ENCODE assay signal across 15 cellular contexts in the genomic region with DNA sequence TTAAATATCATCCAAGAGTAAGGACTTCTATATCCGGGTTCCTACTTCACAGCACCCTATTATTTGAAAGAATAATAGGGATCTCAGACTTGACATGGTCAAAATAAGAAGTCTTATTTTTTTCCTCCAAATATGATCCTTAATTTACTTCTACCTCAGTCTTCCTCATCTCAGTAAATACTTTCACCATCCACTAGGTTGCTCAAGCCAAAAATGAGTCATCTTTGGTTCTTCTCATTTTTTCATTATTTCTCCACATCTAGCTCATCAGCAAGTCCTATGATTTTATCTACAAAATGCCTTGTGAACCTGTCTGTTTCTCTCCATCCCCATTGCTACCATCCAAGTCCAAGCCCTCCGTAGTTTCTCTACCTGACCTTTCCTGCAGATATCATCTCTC.
A peak's percentile ranks its signal among the peaks of the same experiment; 100 is the strongest.
DNase-seq lines count a peak whose midpoint lies in the region; ATAC-seq and TF ChIP-seq lines count a peak whose summit lies in the region.
"Had no signal": no experiment of that assay in that cellular context is flagged by ENCODE, and none has a peak within 500 bp of the region (broad histone marks: within the 10 kb centered on the region; RNA-seq: fewer than 3 reads in every experiment).

No MANE protein-coding gene starts in this region.

- no peak overlapping the region for H3K4me2 ChIP-seq in fibroblast of lung (ENCODE audit: extremely low read depth, insufficient read depth, low read length)

- POLR2A ChIA-PET in activated CD8-positive, alpha-beta T cell treated with anti-CD3 and anti-CD28 coated beads for 36 hours (lab: Charles Lee) = no interaction called here
- POLR2A ChIA-PET in activated CD8-positive, alpha-beta T cell treated with anti-CD3 and anti-CD28 coated beads, Interleukin-2, amount 10 ng/mL, durations not matched to agents 7 days and 5 days (lab: Charles Lee) = no interaction called here

- CTCF ChIA-PET in activated CD8-positive, alpha-beta T cell treated with anti-CD3 and anti-CD28 coated beads for 36 hours (lab: Charles Lee) = interaction anchor here (0.8 to 1.1 kb wide), 3 partner anchors 18 to 157 kb away, joined by 3 read pairs; no protein-coding TSS in a partner anchor
- CTCF ChIA-PET in activated CD8-positive, alpha-beta T cell treated with anti-CD3 and anti-CD28 coated beads, Interleukin-2, amount 10 ng/mL, durations not matched to agents 7 days and 5 days (lab: Charles Lee) = no interaction called here

- H4K20me1 ChIP-seq in fibroblast of lung (ENCODE audit: control insufficient read depth, extremely low read depth, insufficient read depth, low read length) = no peaks in the 10 kb centered on the region

- H3K27me3 ChIP-seq in fibroblast of lung (ENCODE audit: control insufficient read depth, insufficient read depth, low read length) = no peaks in the 10 kb centered on the region
- no peaks in the 10 kb centered on the region for H3K27me3 ChIP-seq in spleen (replicated peaks in 1 of 7)

- no peaks in the 10 kb centered on the region for H3K9me3 ChIP-seq in fibroblast of lung (ENCODE audit: control insufficient read depth, insufficient read depth, low read depth, low read length)
- no peaks in the 10 kb centered on the region for H3K9me3 ChIP-seq in spleen
- H3K9me3 ChIP-seq: lower lobe of right lung had no signal

- ATAC-seq in activated CD8-positive, alpha-beta T cell treated with anti-CD3 and anti-CD28 coated beads for 36 hours = peak; percentile 45
- ATAC-seq in activated CD8-positive, alpha-beta T cell treated with anti-CD3 and anti-CD28 coated beads, Interleukin-2, amount 10 ng/mL, durations not matched to agents 7 days and 5 days = no peak
- ATAC-seq: HepG2, lower lobe of right lung, Panc1 had no signal

- H3K9ac ChIP-seq in fibroblast of lung (ENCODE audit: insufficient read depth, low read length) = no peak overlapping the region

- no peaks in the 10 kb centered on the region for H3K4me1 Mint-ChIP-seq in activated CD8-positive, alpha-beta T cell treated with anti-CD3 and anti-CD28 coated beads for 36 hours (ENCODE audit: low read depth)
- H3K4me1 Mint-ChIP-seq in activated CD8-positive, alpha-beta T cell treated with anti-CD3 and anti-CD28 coated beads, Interleukin-2, amount 10 ng/mL, durations not matched to agents 7 days and 5 days (ENCODE audit: low read depth) = no peaks in the 10 kb centered on the region
- no peaks in the 10 kb centered on the region for H3K4me1 Mint-ChIP-seq in nephron progenitor cell
- H3K4me1 Mint-ChIP-seq: central memory CD8-positive, alpha-beta T cell had no signal

- no peaks in the 10 kb centered on the region for H3K9me3 Mint-ChIP-seq in activated CD8-positive, alpha-beta T cell treated with anti-CD3 and anti-CD28 coated beads for 36 hours
- H3K9me3 Mint-ChIP-seq in activated CD8-positive, alpha-beta T cell treated with anti-CD3 and anti-CD28 coated beads, Interleukin-2, amount 10 ng/mL, durations not matched to agents 7 days and 5 days (ENCODE audit: insufficient read depth) = no peaks in the 10 kb centered on the region
- no peaks in the 10 kb centered on the region for H3K9me3 Mint-ChIP-seq in nephron progenitor cell
- H3K9me3 Mint-ChIP-seq: activated T-cell treated with anti-CD3 and anti-CD28 coated beads, Interleukin-2, amount 50 U/mL, for 24 hours; central memory CD8-positive, alpha-beta T cell had no signal

- H3K36me3 ChIP-seq in fibroblast of lung (ENCODE audit: control insufficient read depth, insufficient read depth, low read length) (no peaks in the 10 kb centered on the region), spleen (no peaks in the 10 kb centered on the region)
- H3K36me3 ChIP-seq: lower lobe of right lung had no signal

- no peak overlapping the region for H3K27ac ChIP-seq in fibroblast of lung (ENCODE audit: insufficient read depth, low read length)
- no peak overlapping the region for H3K27ac ChIP-seq in spleen
- H3K27ac ChIP-seq: lower lobe of right lung had no signal

- no peak overlapping the region for H3K4me3 ChIP-seq in fibroblast of lung (replicated peaks in 1 of 4; ENCODE audit: control extremely low read depth in 1 of 4, insufficient read depth in 1 of 4, low read depth in 3 of 4, low read length in 4 of 4)
- no peak overlapping the region for H3K4me3 ChIP-seq in spleen
- H3K4me3 ChIP-seq: lower lobe of right lung had no signal

- H2AFZ ChIP-seq in fibroblast of lung (ENCODE audit: low read length) = no peak overlapping the region

- H3K4me1 ChIP-seq in fibroblast of lung (ENCODE audit: control insufficient read depth, extremely low read depth, insufficient read depth, low read length) (no peaks in the 10 kb centered on the region), spleen (peaks cover 0 to 16% (median 0%) of the 10 kb centered on the region in 6 donors)

- H3K4me3 Mint-ChIP-seq in activated CD8-positive, alpha-beta T cell treated with anti-CD3 and anti-CD28 coated beads for 36 hours = no peak overlapping the region
- H3K4me3 Mint-ChIP-seq in activated CD8-positive, alpha-beta T cell treated with anti-CD3 and anti-CD28 coated beads, Interleukin-2, amount 10 ng/mL, durations not matched to agents 7 days and 5 days = no peak overlapping the region
- no peak overlapping the region for H3K4me3 Mint-ChIP-seq in nephron progenitor cell
- H3K4me3 Mint-ChIP-seq: activated T-cell treated with anti-CD3 and anti-CD28 coated beads, Interleukin-2, amount 50 U/mL, for 24 hours; central memory CD8-positive, alpha-beta T cell had no signal

- no peak for TF ChIP-seq CTCF in activated CD8-positive, alpha-beta T cell treated with anti-CD3 and anti-CD28 coated beads for 36 hours (IDR thresholded peaks at IDR 0.05)
- TF ChIP-seq CTCF in fibroblast of lung (conservative IDR thresholded peaks at IDR 0.05 in 1 of 2, IDR thresholded peaks at IDR 0.05 in 1 of 2; ENCODE audit: low read depth in 1 of 2, low read length in 2 of 2) (peak in 1 of 2 donors; percentile 28), nephron progenitor cell (IDR thresholded peaks at IDR 0.05) (no peak), spleen (IDR thresholded peaks at IDR 0.05 in 8 of 11, conservative IDR thresholded peaks at IDR 0.05 in 3 of 11) (no peak)

- no peak for DNase-seq in activated CD8-positive, alpha-beta T cell treated with anti-CD3 and anti-CD28 coated beads for 36 hours
- no peak for DNase-seq in activated CD8-positive, alpha-beta T cell treated with anti-CD3 and anti-CD28 coated beads, Interleukin-2, amount 10 ng/mL, durations not matched to agents 7 days and 5 days
- DNase-seq in RPMI7951 (ENCODE audit: low read depth) (peak; percentile 36), fibroblast of lung (ENCODE audit: low read depth in 2 of 2) (peak; percentile 58 to 67), stromal cell of bone marrow (ENCODE audit: low read depth) (peak; percentile 36), nephron progenitor cell (no peak), T-helper 9 cell (no peak), spleen (no peak)
- DNase-seq: activated T-cell treated with anti-CD3 and anti-CD28 coated beads, Interleukin-2, amount 50 U/mL, for 24 hours; lower lobe of right lung; posterior cingulate gyrus; stimulated activated CD4-positive, alpha-beta T cell treated with anti-CD3 and anti-CD28 coated beads, Interleukin-4, amount 100 ng/mL, for 4 hours had no signal

- no peak overlapping the region for H3K27ac Mint-ChIP-seq in activated CD8-positive, alpha-beta T cell treated with anti-CD3 and anti-CD28 coated beads for 36 hours
- no peak overlapping the region for H3K27ac Mint-ChIP-seq in activated CD8-positive, alpha-beta T cell treated with anti-CD3 and anti-CD28 coated beads, Interleukin-2, amount 10 ng/mL, durations not matched to agents 7 days and 5 days
- H3K27ac Mint-ChIP-seq in nephron progenitor cell = no peak overlapping the region
- H3K27ac Mint-ChIP-seq: activated T-cell treated with anti-CD3 and anti-CD28 coated beads, Interleukin-2, amount 50 U/mL, for 24 hours had no signal

- H3K79me2 ChIP-seq in fibroblast of lung (ENCODE audit: control insufficient read depth, insufficient read depth, low read length) = no peaks in the 10 kb centered on the region

- no peaks in the 10 kb centered on the region for H3K36me3 Mint-ChIP-seq in activated CD8-positive, alpha-beta T cell treated with anti-CD3 and anti-CD28 coated beads for 36 hours (ENCODE audit: low read depth)
- no peaks in the 10 kb centered on the region for H3K36me3 Mint-ChIP-seq in activated CD8-positive, alpha-beta T cell treated with anti-CD3 and anti-CD28 coated beads, Interleukin-2, amount 10 ng/mL, durations not matched to agents 7 days and 5 days (ENCODE audit: low read depth)
- H3K36me3 Mint-ChIP-seq in nephron progenitor cell (ENCODE audit: low read depth) = no peaks in the 10 kb centered on the region

- WGBS in spleen, 5 donors = 88 to 97% (median 93%) methylated on average over 2 of the region's 2 CpGs

- no peaks in the 10 kb centered on the region for H3K27me3 Mint-ChIP-seq in activated CD8-positive, alpha-beta T cell treated with anti-CD3 and anti-CD28 coated beads for 36 hours
- peaks cover 5% of the 10 kb centered on the region for H3K27me3 Mint-ChIP-seq in activated CD8-positive, alpha-beta T cell treated with anti-CD3 and anti-CD28 coated beads, Interleukin-2, amount 10 ng/mL, durations not matched to agents 7 days and 5 days (ENCODE audit: low read depth)
- peaks cover 3% of the 10 kb centered on the region for H3K27me3 Mint-ChIP-seq in nephron progenitor cell (ENCODE audit: low read depth, poor library complexity)
- H3K27me3 Mint-ChIP-seq: activated T-cell treated with anti-CD3 and anti-CD28 coated beads, Interleukin-2, amount 50 U/mL, for 24 hours; central memory CD8-positive, alpha-beta T cell had no signal

- intact Hi-C loops in activated CD8-positive, alpha-beta T cell treated with anti-CD3 and anti-CD28 coated beads for 36 hours (cut with micrococcal nuclease) = no loop called here
- intact Hi-C loops in spleen (cut with DNase I; ENCODE audit: low total_unique reads) = no loop called here

- TF ChIP-seq POLR2A in spleen (IDR thresholded peaks at IDR 0.05) = no peak

Comparison
In these comparisons a context has a peak if more than half of its experiments do, and no peak if none do; other contexts are left out.
1. DNase-seq: peak in RPMI7951 (single experiment), fibroblast of lung (2 of 2) and stromal cell of bone marrow (single experiment); none in activated CD8-positive, alpha-beta T cell treated with anti-CD3 and anti-CD28 coated beads for 36 hours (single experiment), activated CD8-positive, alpha-beta T cell treated with anti-CD3 and anti-CD28 coated beads, Interleukin-2, amount 10 ng/mL, durations not matched to agents 7 days and 5 days (single experiment), nephron progenitor cell (single experiment), T-helper 9 cell (single experiment) and spleen (single experiment).